In the genomic region with DNA sequence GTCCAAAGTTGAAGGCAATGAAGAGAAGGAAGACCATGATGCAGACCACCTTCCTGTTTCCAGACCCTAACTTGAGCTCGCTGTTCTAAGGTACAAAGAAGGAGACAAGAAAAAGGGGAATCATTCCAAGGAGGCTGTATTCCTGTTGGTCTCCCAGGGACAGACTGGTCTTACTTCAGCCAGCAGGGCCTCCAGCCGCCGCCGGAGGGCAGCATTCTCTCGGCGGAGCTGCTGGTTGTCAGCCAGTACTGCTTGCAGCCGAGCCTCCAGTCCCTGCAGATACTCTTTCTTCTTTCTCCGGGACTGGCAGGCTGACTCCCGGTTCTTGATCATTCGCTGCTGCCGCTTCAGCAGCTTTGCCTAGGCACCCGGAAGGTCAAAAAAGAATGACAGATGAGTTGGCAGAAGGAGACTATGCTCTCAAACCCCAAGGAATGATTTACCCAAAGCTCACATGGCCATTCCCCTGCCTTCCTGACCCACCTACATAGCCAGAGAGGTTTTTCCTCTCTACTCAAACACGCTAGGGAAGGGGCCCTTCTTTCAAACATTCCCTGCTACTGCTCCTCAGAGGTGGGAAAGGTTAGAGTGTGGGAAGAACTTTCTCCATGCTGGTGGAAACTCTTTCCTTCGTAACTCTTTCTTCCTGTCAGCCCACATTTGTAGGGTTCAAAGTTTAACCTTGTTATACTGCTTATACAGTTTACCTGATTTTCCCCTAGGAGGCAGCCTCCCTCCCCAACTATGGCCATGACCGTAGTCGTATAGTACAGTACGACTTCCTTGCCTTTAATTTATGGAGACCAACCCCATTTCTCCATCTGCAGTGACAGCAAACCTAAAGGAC, we compare ENCODE assay signal across 8 cellular contexts. TPM values are rescaled to one million over a fixed set of nuclear protein-coding genes. Genes with fewer than 3 reads are reported as not detected.
DNase-seq lines count a peak whose midpoint lies in the region; ATAC-seq and TF ChIP-seq lines count a peak whose summit lies in the region.

No MANE protein-coding gene starts in this region.

- peaks cover 62% of the 10 kb centered on the region for H3K36me3 Mint-ChIP-seq in Calu3 (ENCODE audit: insufficient read depth, unreplicated experiment)
- H3K36me3 Mint-ChIP-seq in activated T-cell treated with anti-CD3 and anti-CD28 coated beads, Interleukin-2, amount 50 U/mL, for 24 hours (ENCODE audit: low read depth): peaks cover 87% of the 10 kb centered on the region

- no peaks in the 10 kb centered on the region for H3K27me3 Mint-ChIP-seq in Calu3 (ENCODE audit: unreplicated experiment)
- H3K27me3 Mint-ChIP-seq in activated T-cell treated with anti-CD3 and anti-CD28 coated beads, Interleukin-2, amount 50 U/mL, for 24 hours: no peaks in the 10 kb centered on the region

- no peak overlapping the region for H3K4me3 Mint-ChIP-seq in Calu3 (ENCODE audit: low read depth, unreplicated experiment)
- H3K4me3 Mint-ChIP-seq in activated T-cell treated with anti-CD3 and anti-CD28 coated beads, Interleukin-2, amount 50 U/mL, for 24 hours: no peak overlapping the region

- in situ Hi-C loops in Panc1 (cut with HindIII; ENCODE audit: low pct_unique_long_range_greater_than_20kb, low sequenced_read_pairs): no loop called here

- CTCF ChIA-PET in Calu3 (lab: Charles Lee) (interaction anchor here (0.8 to 4.4 kb wide), 7 partner anchors 9 to 203 kb away, joined by 3 to 39 read pairs (median 5); a partner anchor contains a TSS), Panc1 (lab: Charles Lee) (interaction anchor here (0.8 to 1.7 kb wide), 2 partner anchors 9 to 77 kb away, joined by 4 to 9 read pairs; a partner anchor contains a TSS)

- peaks cover 2% of the 10 kb centered on the region; the same call in 1 of the 2 replicates for H3K36me3 ChIP-seq in Panc1 (ENCODE audit: control insufficient read depth, insufficient read depth, low read length)
- H3K36me3 ChIP-seq in muscle layer of colon (ENCODE audit: insufficient read depth, low read length): peaks cover 62% of the 10 kb centered on the region

- POLR2A ChIA-PET in Panc1 (lab: Charles Lee): no interaction called here

- intact Hi-C loops in Calu3 (cut with micrococcal nuclease; ENCODE audit: unreplicated experiment): loop anchor here (1.0 to 10.0 kb wide), 3 partner anchors 35 to 116 kb away; a partner anchor contains a TSS
- intact Hi-C loops in Panc1 (cut with micrococcal nuclease; ENCODE audit: unreplicated experiment): loop anchor here (2.0 to 10.0 kb wide), 2 partner anchors 34 to 76 kb away; a partner anchor contains a TSS

- H3K27ac Mint-ChIP-seq in Calu3 (ENCODE audit: unreplicated experiment): no peak overlapping the region
- peak overlapping the region; percentile 50 for H3K27ac Mint-ChIP-seq in activated T-cell treated with anti-CD3 and anti-CD28 coated beads, Interleukin-2, amount 50 U/mL, for 24 hours

- H3K4me1 Mint-ChIP-seq in Calu3 (ENCODE audit: low read depth, unreplicated experiment): peaks cover 13% of the 10 kb centered on the region
- peaks cover 16% of the 10 kb centered on the region for H3K4me1 Mint-ChIP-seq in activated T-cell treated with anti-CD3 and anti-CD28 coated beads, Interleukin-2, amount 50 U/mL, for 24 hours (ENCODE audit: low read depth)

- no peak overlapping the region for H3K4me3 ChIP-seq in Jurkat, Clone E6-1 (ENCODE audit: low read length)
- H3K4me3 ChIP-seq in Panc1 (ENCODE audit: low read depth in 2 of 2, low read length in 2 of 2) (no peak overlapping the region), epithelial cell of proximal tubule (ENCODE audit: low read depth, low read length) (no peak overlapping the region), muscle layer of colon (ENCODE audit: low read depth in 1 of 2, low read length in 2 of 2) (no peak overlapping the region)

- H3K27me3 ChIP-seq in Panc1 (ENCODE audit: control insufficient read depth, insufficient read depth, low read length) (no peaks in the 10 kb centered on the region), muscle layer of colon (ENCODE audit: control insufficient read depth in 1 of 2, insufficient read depth in 2 of 2, low read length in 2 of 2) (no peaks in the 10 kb centered on the region)

- H3K27ac ChIP-seq in Panc1 (ENCODE audit: low read length): no peak overlapping the region
- H3K27ac ChIP-seq in muscle layer of colon (ENCODE audit: low read depth, low read length): peak overlapping the region; percentile 50

- ATAC-seq in Panc1: peak; percentile 96
- no peak for ATAC-seq in HG02763 (IDR thresholded peaks at IDR 0.05; ENCODE audit: unreplicated experiment)

- H3K9me3 ChIP-seq in Panc1 (ENCODE audit: control insufficient read depth, insufficient read depth, low read depth, low read length) (no peaks in the 10 kb centered on the region), muscle layer of colon (ENCODE audit: low read length) (no peaks in the 10 kb centered on the region)

- peaks cover 3% of the 10 kb centered on the region; the same call in 1 of the 2 replicates for H3K4me1 ChIP-seq in Panc1 (ENCODE audit: control insufficient read depth, insufficient read depth, low read length)
- peaks cover 11% of the 10 kb centered on the region for H3K4me1 ChIP-seq in muscle layer of colon (ENCODE audit: insufficient read depth, low read length)

- TF ChIP-seq CTCF in Calu3 (IDR thresholded peaks at IDR 0.05; ENCODE audit: unreplicated experiment): peak; percentile 96
- peak; percentile 95 for TF ChIP-seq CTCF in Panc1 (IDR thresholded peaks at IDR 0.05)
- TF ChIP-seq CTCF in epithelial cell of proximal tubule (conservative IDR thresholded peaks at IDR 0.05; ENCODE audit: low read depth, low read length): peak; percentile 92

- no TSS peak for BruUV-seq in Calu3 (replicated peaks; lab: Mats Ljungman, UMichigan)
- BruUV-seq in Panc1 (replicated peaks; lab: Mats Ljungman, UMichigan): no TSS peak

- DNase-seq in Calu3 (peak; percentile 96), Panc1 (ENCODE audit: low read depth, low spot score) (peak; percentile 57), epithelial cell of proximal tubule (ENCODE audit: low read depth) (peak; percentile 37)
- peak; percentile 36 for DNase-seq in Jurkat, Clone E6-1 (ENCODE audit: low read depth, low spot score)
- peak; percentile 75 for DNase-seq in activated T-cell treated with anti-CD3 and anti-CD28 coated beads, Interleukin-2, amount 50 U/mL, for 24 hours
- DNase-seq in stimulated activated CD8-positive, alpha-beta memory T cell treated with anti-CD3 and anti-CD28 coated beads, Interleukin-4, amount 100 ng/mL, for 4 hours (ENCODE audit: low read depth in 2 of 2, low spot score in 1 of 2): peak; percentile 24

- peak overlapping the region; percentile 13 for H3K9ac ChIP-seq in muscle layer of colon (ENCODE audit: low read length)

- H3K9me3 Mint-ChIP-seq in Calu3 (ENCODE audit: low read depth, unreplicated experiment): no peaks in the 10 kb centered on the region
- H3K9me3 Mint-ChIP-seq in activated T-cell treated with anti-CD3 and anti-CD28 coated beads, Interleukin-2, amount 50 U/mL, for 24 hours: no peaks in the 10 kb centered on the region

RNA-seq across cellular contexts. Expression of a gene that starts 9.0 kb away (rescaled TPM):
- total RNA-seq in Calu3 (2022): 185 and 196 TPM in 2 replicates
- polyA plus RNA-seq in Jurkat, Clone E6-1 (2012; ENCODE audit: insufficient read depth, insufficient read length): 83.4 TPM
- 127 TPM for total RNA-seq in Panc1 (2021; ENCODE audit: unreplicated experiment)
- polyA plus RNA-seq in Panc1 (2012; ENCODE audit: insufficient read length): 121 TPM
- total RNA-seq in epithelial cell of proximal tubule: 21.3 and 23.2 TPM in 2 replicates

RNA-seq across cellular contexts. Expression of a gene that starts 9.9 kb away (rescaled TPM):
- total RNA-seq in Calu3 (2022) (10.6 and 11.3 TPM in 2 replicates), Panc1 (2021; ENCODE audit: unreplicated experiment) (1.8 TPM), epithelial cell of proximal tubule (0.23 TPM in 1 of 2 replicates, not detected in the other)
- 2.7 TPM for polyA plus RNA-seq in Jurkat, Clone E6-1 (2012; ENCODE audit: insufficient read depth, insufficient read length)
- polyA plus RNA-seq in Panc1 (2012; ENCODE audit: insufficient read length): 0.42 TPM

RNA-seq across cellular contexts. Expression of a gene that starts 11.1 kb away (rescaled TPM):
- total RNA-seq in Calu3 (2022): 13.8 and 15.6 TPM in 2 replicates
- 12.4 TPM for polyA plus RNA-seq in Jurkat, Clone E6-1 (2012; ENCODE audit: insufficient read depth, insufficient read length)
- total RNA-seq in Panc1 (2021; ENCODE audit: unreplicated experiment): 7.4 TPM
- 6.2 TPM for polyA plus RNA-seq in Panc1 (2012; ENCODE audit: insufficient read length)
- total RNA-seq in epithelial cell of proximal tubule: 2.5 and 7.2 TPM in 2 replicates

RNA-seq across cellular contexts. Expression of a gene that starts 32.7 kb away (rescaled TPM):
- total RNA-seq in Calu3 (2022) (1.7 and 2.9 TPM in 2 replicates), Panc1 (2021; ENCODE audit: unreplicated experiment) (1.3 TPM), epithelial cell of proximal tubule (not detected in 2 replicates)
- 1.2 TPM for polyA plus RNA-seq in Jurkat, Clone E6-1 (2012; ENCODE audit: insufficient read depth, insufficient read length)
- polyA plus RNA-seq in Panc1 (2012; ENCODE audit: insufficient read length): 2.7 TPM

RNA-seq across cellular contexts. Expression of a gene that starts 34.9 kb away (rescaled TPM):
- 29.1 and 31.0 TPM in 2 replicates for total RNA-seq in Calu3 (2022)
- polyA plus RNA-seq in Jurkat, Clone E6-1 (2012; ENCODE audit: insufficient read depth, insufficient read length): 27.3 TPM
- 20.1 TPM for total RNA-seq in Panc1 (2021; ENCODE audit: unreplicated experiment)
- 15.2 TPM for polyA plus RNA-seq in Panc1 (2012; ENCODE audit: insufficient read length)
- 23.2 and 39.4 TPM in 2 replicates for total RNA-seq in epithelial cell of proximal tubule

Comparison
In these comparisons a context has a peak if more than half of its experiments do, and no peak if none do; other contexts are left out.
1. DNase-seq: peak in every context shown above with its lines; median percentile 96 in Calu3; 75 in activated T-cell treated with anti-CD3 and anti-CD28 coated beads, Interleukin-2, amount 50 U/mL, for 24 hours; 57 in Panc1; 37 in epithelial cell of proximal tubule; 36 in Jurkat, Clone E6-1; 24 in stimulated activated CD8-positive, alpha-beta memory T cell treated with anti-CD3 and anti-CD28 coated beads, Interleukin-4, amount 100 ng/mL, for 4 hours.